ENCODE assay signal across 8 cellular contexts in genomic region chr12:113208041-113208934, GRCh38. TPM values are rescaled to one million over a fixed set of nuclear protein-coding genes. Genes with fewer than 3 reads are reported as not detected.
DNase-seq lines count a peak whose midpoint lies in the region; ATAC-seq and TF ChIP-seq lines count a peak whose summit lies in the region.

No MANE protein-coding gene starts in this region.

- H3K4me3 ChIP-seq in fibroblast of villous mesenchyme (ENCODE audit: low read depth, low read length) (no peak overlapping the region), vagina (no peak overlapping the region)

- TF ChIP-seq CTCF in fibroblast of villous mesenchyme (IDR thresholded peaks at IDR 0.05; ENCODE audit: insufficient read depth, low read depth, low read length): no peak
- no peak for TF ChIP-seq CTCF in vagina (IDR thresholded peaks at IDR 0.05)

- H3K27ac ChIP-seq in vagina: no peak overlapping the region

- no peaks in the 10 kb centered on the region for H3K27me3 ChIP-seq in vagina

- TF ChIP-seq POLR2A in vagina (IDR thresholded peaks at IDR 0.05): no peak

- intact Hi-C loops in vagina (cut with DNase I): no loop called here

- H3K9me3 ChIP-seq in vagina: no peaks in the 10 kb centered on the region

- peaks cover 13% of the 10 kb centered on the region for H3K4me1 ChIP-seq in vagina

- DNase-seq in EL (peak; percentile 36), fibroblast of villous mesenchyme (ENCODE audit: low read depth) (peak; percentile 86), vagina (ENCODE audit: extremely low spot score in 2 of 2) (no peak), NCI-H82 (lab: John Stamatoyannopoulos, UW) (no peak)
- peak; percentile 32 for DNase-seq in activated CD4-positive, alpha-beta T cell treated with anti-CD3 and anti-CD28 coated beads, Interleukin-2, amount 50 U/mL, for 1 hour
- DNase-seq in stimulated activated CD8-positive, alpha-beta memory T cell treated with anti-CD3 and anti-CD28 coated beads, Interleukin-4, amount 100 ng/mL, for 24 hours (ENCODE audit: low read depth): peak; percentile 30

- no peaks in the 10 kb centered on the region for H3K36me3 ChIP-seq in vagina

- ATAC-seq in GM21423 (IDR thresholded peaks at IDR 0.05; ENCODE audit: unreplicated experiment) (peak; percentile 79), HG03575 (IDR thresholded peaks at IDR 0.05; ENCODE audit: extremely low read depth, insufficient number of reproducible peaks, low FRiP score, unreplicated experiment) (peak; percentile 51)

RNA-seq across cellular contexts. Expression of gene TPCN1, which starts 13.0 kb away (rescaled TPM):
- 15.8 and 25.9 TPM in 2 replicates for total RNA-seq in fibroblast of villous mesenchyme
- 39.5 TPM for total RNA-seq in vagina

RNA-seq across cellular contexts. Expression of gene RITA1, which starts 22.8 kb away (rescaled TPM):
- total RNA-seq in fibroblast of villous mesenchyme: 22.5 and 27.6 TPM in 2 replicates
- 14.5 TPM for total RNA-seq in vagina

RNA-seq across cellular contexts. Expression of gene DDX54, which starts 23.0 kb away (rescaled TPM):
- total RNA-seq in fibroblast of villous mesenchyme (33.7 and 37.0 TPM in 2 replicates), vagina (52.5 TPM)

RNA-seq across cellular contexts. Expression of gene CFAP73, which starts 58.8 kb away (rescaled TPM):
- total RNA-seq in fibroblast of villous mesenchyme (not detected in 2 replicates), vagina (not detected)

Comparison
In these comparisons a context has a peak if more than half of its experiments do, and no peak if none do; other contexts are left out.
1. DNase-seq: peak in EL (single experiment), activated CD4-positive, alpha-beta T cell treated with anti-CD3 and anti-CD28 coated beads, Interleukin-2, amount 50 U/mL, for 1 hour (single experiment), fibroblast of villous mesenchyme (single experiment) and stimulated activated CD8-positive, alpha-beta memory T cell treated with anti-CD3 and anti-CD28 coated beads, Interleukin-4, amount 100 ng/mL, for 24 hours (single experiment); none in vagina (0 of 2) and NCI-H82 (single experiment).